ENCODE assay signal across 1 cellular context in genomic region chr2:3563521-3563976, GRCh38.
TF ChIP-seq lines count a peak whose summit lies in the region.

No MANE protein-coding gene starts in this region.

TF ChIP-seq in K562, 482 proteins besides CTCF, POLR2A, EP300 and RAD21 (continues in another document):
- TF ChIP-seq SRSF1 (IDR thresholded peaks at IDR 0.05; ENCODE audit: low read depth, low read length) (no peak), CBFA2T2 (conservative IDR thresholded peaks at IDR 0.05) (peak; percentile 69), RCOR1 (IDR thresholded peaks at IDR 0.05; ENCODE audit: borderline replicate concordance in 1 of 2, low read depth in 2 of 2, low read length in 2 of 2) (peak; percentile 43 to 92; a peak in 3 of 4 replicates), TFE3 (CRISPR knock-in tag; IDR thresholded peaks at IDR 0.05) (no peak), ARNT (IDR thresholded peaks at IDR 0.05) (no peak), POU5F1 (IDR thresholded peaks at IDR 0.05; ENCODE audit: borderline replicate concordance, low read depth, low read length, partially characterized antibody) (no peak), ZNF318 (IDR thresholded peaks at IDR 0.05; ENCODE audit: borderline replicate concordance in 1 of 2, low read depth in 1 of 2) (no peak), SMARCE1 (IDR thresholded peaks at IDR 0.05) (0 out of 2 replicates have a peak, but pooled peaks have one; percentile 27), REST (CRISPR knock-in tag; IDR thresholded peaks at IDR 0.05; ENCODE audit: low read depth) (no peak), E2F1 (CRISPR knock-in tag; IDR thresholded peaks at IDR 0.05) (no peak), SMC3 (conservative IDR thresholded peaks at IDR 0.05; ENCODE audit: insufficient read depth, low read depth, low read length) (no peak), TEAD4 (IDR thresholded peaks at IDR 0.05; ENCODE audit: low read length) (peak; percentile 82), TEAD4 (CRISPR knock-in tag; IDR thresholded peaks at IDR 0.05; ENCODE audit: borderline replicate concordance) (no peak), TAL1 (IDR thresholded peaks at IDR 0.05) (peak; percentile 72), FOXO4 (CRISPR knock-in tag; IDR thresholded peaks at IDR 0.05) (no peak), ARID3A (IDR thresholded peaks at IDR 0.05; ENCODE audit: borderline replicate concordance, low read depth, low read length) (no peak), ZNF165 (CRISPR knock-in tag; IDR thresholded peaks at IDR 0.05; ENCODE audit: borderline replicate concordance) (no peak), ZNF584 (CRISPR knock-in tag; IDR thresholded peaks at IDR 0.05; ENCODE audit: low read depth) (no peak), GABPA (tag; conservative IDR thresholded peaks at IDR 0.05; ENCODE audit: low read depth) (no peak)
